In genomic region chr10:25080880-25081581, GRCh38 we compare ENCODE assay signal across 8 cellular contexts.
A peak's percentile ranks its signal among the peaks of the same experiment; 100 is the strongest.
DNase-seq lines count a peak whose midpoint lies in the region; ATAC-seq and TF ChIP-seq lines count a peak whose summit lies in the region.

No MANE protein-coding gene starts in this region.

- TF ChIP-seq CTCF in AG09319 (IDR thresholded peaks at IDR 0.05; ENCODE audit: low read depth, low read length) (peak; percentile 93), WI38 (IDR thresholded peaks at IDR 0.05; ENCODE audit: low read depth, low read length) (peak; percentile 92), cardiac fibroblast (IDR thresholded peaks at IDR 0.05; ENCODE audit: low read depth, low read length) (peak; percentile 92), kidney epithelial cell (IDR thresholded peaks at IDR 0.05; ENCODE audit: insufficient read depth, low read length, poor library complexity, severe bottlenecking) (peak; percentile 90)

- H3K4me3 ChIP-seq in WI38 (ENCODE audit: low read depth, low read length) (no peak overlapping the region), cardiac fibroblast (replicated peaks in 1 of 2; ENCODE audit: low read depth in 2 of 2, low read length in 2 of 2) (no peak overlapping the region), kidney epithelial cell (ENCODE audit: low read depth, low read length) (no peak overlapping the region)

- ATAC-seq in GM18907 (IDR thresholded peaks at IDR 0.05; ENCODE audit: unreplicated experiment) (peak; percentile 87), HG03139 (IDR thresholded peaks at IDR 0.05; ENCODE audit: unreplicated experiment) (peak; percentile 82)

- no peaks in the 10 kb centered on the region for H3K36me3 ChIP-seq in kidney epithelial cell (ENCODE audit: control insufficient read depth, insufficient read depth, low read length)

- DNase-seq in AG09319 (ENCODE audit: extremely low read depth, low read depth) = peak; percentile 69
- peak; percentile 49 for DNase-seq in NCI-H2196 treated with DMSO at 0.1 percent for 48 hours (lab: John Stamatoyannopoulos, UW; ENCODE audit: unreplicated experiment)
- DNase-seq in cardiac fibroblast (ENCODE audit: low read depth in 2 of 2) = peak; percentile 91 to 93
- peak; percentile 49 for DNase-seq in kidney epithelial cell (ENCODE audit: low read depth)
- DNase-seq in stimulated activated CD4-positive, alpha-beta T cell treated with anti-CD3 and anti-CD28 coated beads, Interleukin-2, amount 100 ng/mL, for 24 hours = peak; percentile 68 to 69

- no peaks in the 10 kb centered on the region for H3K27me3 ChIP-seq in kidney epithelial cell (ENCODE audit: control insufficient read depth, insufficient read depth, low read length)
